ENCODE assay signal across 22 cellular contexts in genomic region chr19:13109361-13110098, GRCh38. TPM values are rescaled to one million over a fixed set of nuclear protein-coding genes. Genes with fewer than 3 reads are reported as not detected.
DNase-seq lines count a peak whose midpoint lies in the region; ATAC-seq, FAIRE-seq and TF ChIP-seq lines count a peak whose summit lies in the region.
"Had no signal": no experiment of that assay in that cellular context is flagged by ENCODE, and none has a peak within 500 bp of the region (broad histone marks: within the 10 kb centered on the region; RNA-seq: fewer than 3 reads in every experiment).

No MANE protein-coding gene starts in this region.

- no peaks in the 10 kb centered on the region for H4K20me1 ChIP-seq in GM12878 (ENCODE audit: control insufficient read depth, insufficient read depth)
- H4K20me1 ChIP-seq in osteoblast (ENCODE audit: insufficient read depth, low read length): no peaks in the 10 kb centered on the region

- H3K9me3 ChIP-seq in GM12878 (replicated peaks; ENCODE audit: control insufficient read depth, insufficient read depth, low read length) (no peaks in the 10 kb centered on the region), osteoblast (ENCODE audit: low read depth, low read length) (no peaks in the 10 kb centered on the region), gastrocnemius medialis (no peaks in the 10 kb centered on the region)
- H3K9me3 ChIP-seq: A549; BLaER1 treated with 17β-estradiol and CSF1 and Interleukin-3, amounts not matched to agents 10 nM and 100 nM; MG63 had no signal

- 97% methylated on average over 30 of the region's 30 CpGs for WGBS in GM12878 (ENCODE audit: insufficient coverage, insufficient replicate concordance, low lambda C conversion rate, missing lambda C conversion rate)

- SMC1A ChIA-PET in GM12878 (lab: Charles Lee; ENCODE audit: uncharacterized antibody, unreplicated experiment): no interaction called here

- CTCF ChIA-PET in GM12878 (lab: Yijun Ruan, JAX): no interaction called here

- H3K9ac ChIP-seq in GM12878 (ENCODE audit: control insufficient read depth, insufficient read depth, low read length): no peak overlapping the region

- in situ Hi-C loops in GM12878 (cut with MboI) (no loop called here), gastrocnemius medialis (cut with MboI; ENCODE audit: low sequenced_read_pairs in 4 of 4) (loop anchor here in 1 of 4 donors (25.0 kb wide), 1 partner anchor 153 kb away; no protein-coding TSS in a partner anchor)

- H3K4me2 ChIP-seq in GM12878 (ENCODE audit: control insufficient read depth, insufficient read depth) (no peak overlapping the region), osteoblast (ENCODE audit: insufficient read depth, low read length) (no peak overlapping the region)
- H3K4me2 ChIP-seq: A549, GM23338 had no signal

- no peak for TF ChIP-seq RAD21 in GM12878 (IDR thresholded peaks at IDR 0.05; ENCODE audit: insufficient read depth, low read depth, low read length)

- peaks cover 9% of the 10 kb centered on the region for H3K4me1 ChIP-seq in GM12878 (ENCODE audit: control insufficient read depth, insufficient read depth, low read length)
- no peaks in the 10 kb centered on the region for H3K4me1 ChIP-seq in osteoblast (ENCODE audit: insufficient read depth, low read length)
- no peaks in the 10 kb centered on the region for H3K4me1 ChIP-seq in gastrocnemius medialis
- H3K4me1 ChIP-seq: A549 had no signal

- ATAC-seq in GM12878 (no peak), gastrocnemius medialis (no peak)
- ATAC-seq: CD8-positive, alpha-beta T cell; GM23338; HCT116 had no signal

- no TSS peak for BruUV-seq in GM12878 (replicated peaks; lab: Mats Ljungman, UMichigan)

- H3K4me3 ChIP-seq in GM12878 (no peak overlapping the region), osteoblast (ENCODE audit: insufficient read depth, low read length) (no peak overlapping the region), gastrocnemius medialis (no peak overlapping the region)
- H3K4me3 ChIP-seq: A549; BLaER1 treated with 17β-estradiol and CSF1 and Interleukin-3, amounts not matched to agents 10 nM and 100 nM; GM23338; MG63 had no signal

- peaks cover 6 to 14% of the 10 kb centered on the region in 2 experiments; a peak in 3 of 4 replicates for H3K36me3 ChIP-seq in GM12878 (ENCODE audit: control insufficient read depth in 2 of 2, insufficient read depth in 2 of 2, low read length in 1 of 2)
- H3K36me3 ChIP-seq in osteoblast (ENCODE audit: insufficient read depth, low read length): peaks cover 26% of the 10 kb centered on the region
- H3K36me3 ChIP-seq in gastrocnemius medialis: peaks cover 0 to 49% of the 10 kb centered on the region in 2 donors

- H3K79me2 ChIP-seq in GM12878 (ENCODE audit: control insufficient read depth, insufficient read depth, low read length) (0 out of 2 replicates have a peak, but pooled peaks cover 1% of the 10 kb centered on the region), osteoblast (ENCODE audit: insufficient read depth, low read length) (no peaks in the 10 kb centered on the region)

- POLR2A ChIA-PET in GM12878 (lab: Charles Lee): interaction anchor here (0.6 kb wide), 1 partner anchor 178 kb away, joined by 3 read pairs; no protein-coding TSS in a partner anchor

- no peak for DNase-seq in GM12878 (ENCODE audit: low read depth, low spot score)
- peak; percentile 52 for DNase-seq in osteoblast (ENCODE audit: insufficient read length, low spot score, missing footprints)
- no peak for DNase-seq in NCI-H2107 (lab: John Stamatoyannopoulos, UW)
- no peak for DNase-seq in gastrocnemius medialis
- DNase-seq: Calu3; CD8-positive, alpha-beta T cell; Kasumi-1; MG63; NCI-H1048; NCI-H1436; NCI-H1930; NCI-H345; NCI-H524 treated with DMSO at 0.1 percent for 48 hours; RPMI8226; SIG-M5 had no signal

- TF ChIP-seq EP300 in GM12878 (IDR thresholded peaks at IDR 0.05; ENCODE audit: borderline replicate concordance in 1 of 2, control insufficient read depth in 1 of 2, low read depth in 2 of 2, low read length in 2 of 2): no peak

- H2AFZ ChIP-seq in GM12878 (ENCODE audit: control insufficient read depth, low read depth, low read length) (no peak overlapping the region), osteoblast (ENCODE audit: low read length) (no peak overlapping the region)
- H2AFZ ChIP-seq: GM23338 had no signal

- TF ChIP-seq CTCF in GM12878 (IDR thresholded peaks at IDR 0.05 in 2 of 3, conservative IDR thresholded peaks at IDR 0.05 in 1 of 3; ENCODE audit: control insufficient read depth in 2 of 3, extremely low read depth in 1 of 3, insufficient read depth in 1 of 3, low read depth in 3 of 3, low read length in 3 of 3) (no peak), osteoblast (IDR thresholded peaks at IDR 0.05; ENCODE audit: extremely low read depth, low read depth, low read length) (no peak), gastrocnemius medialis (IDR thresholded peaks at IDR 0.05 in 4 of 5, conservative IDR thresholded peaks at IDR 0.05 in 1 of 5) (no peak)

- TF ChIP-seq POLR2A in GM12878 (IDR thresholded peaks at IDR 0.05; ENCODE audit: low read depth, low read length) (0 out of 2 replicates have a peak, but pooled peaks have one; percentile 15), gastrocnemius medialis (IDR thresholded peaks at IDR 0.05) (no peak)

- H3K27ac ChIP-seq in GM12878 (ENCODE audit: control insufficient read depth, insufficient read depth) (no peak overlapping the region), osteoblast (ENCODE audit: low read depth, low read length) (no peak overlapping the region), gastrocnemius medialis (no peak overlapping the region)
- H3K27ac ChIP-seq: A549, HL-60 had no signal

- no peaks in the 10 kb centered on the region for H3K27me3 ChIP-seq in GM12878 (replicated peaks in 1 of 2; ENCODE audit: control insufficient read depth in 2 of 2, insufficient read depth in 2 of 2, low read length in 1 of 2)
- H3K27me3 ChIP-seq in osteoblast (ENCODE audit: insufficient read depth, low read length): no peaks in the 10 kb centered on the region
- H3K27me3 ChIP-seq in gastrocnemius medialis: no peaks in the 10 kb centered on the region
- H3K27me3 ChIP-seq: BLaER1 treated with 17β-estradiol and CSF1 and Interleukin-3, amounts not matched to agents 10 nM and 100 nM; MG63 had no signal

- RAD21 ChIA-PET in GM12878 (lab: Charles Lee; ENCODE audit: unreplicated experiment): no interaction called here

- intact Hi-C loops in GM12878 (cut with micrococcal nuclease; ENCODE audit: unreplicated experiment): no loop called here
- intact Hi-C loops in gastrocnemius medialis (cut with DNase I; ENCODE audit: low total_unique reads): loop anchor here (10.0 kb wide), 1 partner anchor 375 kb away; the partner anchor contains the start of genes GET3 and TRIR

- FAIRE-seq in GM12878 (lab: Jason Lieb, UNC): no peak
- FAIRE-seq: A549, GM12891 had no signal

RNA-seq across cellular contexts. Expression of gene LYL1, which starts 6.9 kb away (rescaled TPM):
- 13.0 and 16.6 TPM in 2 replicates for total RNA-seq in GM12878 (2013; cell fraction: nucleolus; rRNA removed)
- total RNA-seq in GM12878 (2014; rRNA removed) (29.3 and 34.8 TPM in 2 replicates), GM12878 (2014; rRNA removed; fragmentation: Illumina TruSeq; extraction: Trizol) (5.8 and 5.9 TPM in 2 replicates), GM12878 (2021) (27.4 and 30.0 TPM in 2 replicates), osteoblast (0.29 and 0.36 TPM in 2 replicates), gastrocnemius medialis (1 to 10 TPM; 2.6 to 5.0 (median 3.1) TPM)
- polyA plus RNA-seq in GM12878 (2011; ENCODE audit: low read depth): 0.52 TPM
- polyA plus RNA-seq in GM12878 (2011; rRNA removed) (0.56 and 0.62 TPM in 2 replicates), GM12878 (2014; fragmentation: Illumina TruSeq; extraction: Trizol) (1.3 and 2.4 TPM in 2 replicates), GM12878 (2014; fragmentation: Nextera tagmentation; extraction: Ambion mirVana) (under 1 TPM; 0.10 to 0.77 TPM), GM12878 (2014; rRNA removed) (25.1 and 30.8 TPM in 2 replicates), GM12878 (2016; fragmentation: Nextera tagmentation; extraction: Ambion mirVana) (1 to 10 TPM; 3.1 to 8.0 TPM)
- polyA plus RNA-seq in GM12878 (2011; cell fraction: cytosol; rRNA removed): 0.84 and 1.5 TPM in 2 replicates
- 1.7 and 2.5 TPM in 2 replicates for polyA plus RNA-seq in GM12878 (2011; cell fraction: nucleus; rRNA removed)
- 6.5 and 9.4 TPM in 2 replicates for polyA plus RNA-seq in GM12878 (2012)
- 0.59 and 1.1 TPM in 2 replicates for polyA minus RNA-seq in GM12878 (2011; rRNA and poly(A)+ RNA removed)
- polyA minus RNA-seq in GM12878 (2011; cell fraction: cytosol; rRNA and poly(A)+ RNA removed): 1.7 TPM in 1 of 2 replicates, not detected in the other
- 0.73 and 1.8 TPM in 2 replicates for polyA minus RNA-seq in GM12878 (2011; cell fraction: nucleus; rRNA and poly(A)+ RNA removed)
- total RNA-seq: Calu3, HT1080 had no signal

RNA-seq across cellular contexts. Expression of gene TRMT1, which starts 7.0 kb away (rescaled TPM):
- total RNA-seq in GM12878 (2013; cell fraction: nucleolus; rRNA removed): 57.7 and 66.1 TPM in 2 replicates
- total RNA-seq in GM12878 (2014; rRNA removed) (33.7 and 37.0 TPM in 2 replicates), GM12878 (2014; rRNA removed; fragmentation: Illumina TruSeq; extraction: Trizol) (16.1 and 18.8 TPM in 2 replicates), GM12878 (2021) (51.4 and 53.1 TPM in 2 replicates), osteoblast (18.6 and 29.7 TPM in 2 replicates), gastrocnemius medialis (10 to 100 TPM; 31.7 to 47.9 (median 45.0) TPM)
- polyA plus RNA-seq in GM12878 (2011; ENCODE audit: low read depth): 15.2 TPM
- polyA plus RNA-seq in GM12878 (2011; rRNA removed) (18.4 and 29.5 TPM in 2 replicates), GM12878 (2014; fragmentation: Illumina TruSeq; extraction: Trizol) (11.3 and 32.5 TPM in 2 replicates), GM12878 (2014; fragmentation: Nextera tagmentation; extraction: Ambion mirVana) (1 to 10 TPM; 3.4 to 4.5 TPM), GM12878 (2014; rRNA removed) (64.7 and 68.8 TPM in 2 replicates), GM12878 (2016; fragmentation: Nextera tagmentation; extraction: Ambion mirVana) (10 to 100 TPM; 52.6 to 56.3 TPM)
- 43.7 and 65.4 TPM in 2 replicates for polyA plus RNA-seq in GM12878 (2011; cell fraction: cytosol; rRNA removed)
- polyA plus RNA-seq in GM12878 (2011; cell fraction: nucleus; rRNA removed): 346 and 425 TPM in 2 replicates
- polyA plus RNA-seq in GM12878 (2012): 31.0 and 36.9 TPM in 2 replicates
- 17.3 and 34.2 TPM in 2 replicates for polyA minus RNA-seq in GM12878 (2011; rRNA and poly(A)+ RNA removed)
- polyA minus RNA-seq in GM12878 (2011; cell fraction: cytosol; rRNA and poly(A)+ RNA removed): 17.8 and 33.2 TPM in 2 replicates
- polyA minus RNA-seq in GM12878 (2011; cell fraction: nucleus; rRNA and poly(A)+ RNA removed): 36.4 and 46.4 TPM in 2 replicates

RNA-seq across cellular contexts. Expression of gene NACC1, which starts 8.5 kb away (rescaled TPM):
- total RNA-seq in GM12878 (2013; cell fraction: nucleolus; rRNA removed): 33.8 and 36.7 TPM in 2 replicates
- 53.0 and 68.5 TPM in 2 replicates for total RNA-seq in GM12878 (2014; rRNA removed)
- 16.2 and 19.6 TPM in 2 replicates for total RNA-seq in GM12878 (2014; rRNA removed; fragmentation: Illumina TruSeq; extraction: Trizol)
- total RNA-seq in GM12878 (2021): 116 and 120 TPM in 2 replicates
- polyA plus RNA-seq in GM12878 (2011; ENCODE audit: low read depth): 14.2 TPM
- 9.4 and 32.3 TPM in 2 replicates for polyA plus RNA-seq in GM12878 (2011; rRNA removed)
- polyA plus RNA-seq in GM12878 (2011; cell fraction: cytosol; rRNA removed): 75.3 and 119 TPM in 2 replicates
- polyA plus RNA-seq in GM12878 (2011; cell fraction: nucleus; rRNA removed): 75.5 and 139 TPM in 2 replicates
- 32.6 and 35.0 TPM in 2 replicates for polyA plus RNA-seq in GM12878 (2012)
- polyA plus RNA-seq in GM12878 (2014; fragmentation: Illumina TruSeq; extraction: Trizol): 6.1 and 18.8 TPM in 2 replicates
- under 1 TPM; 0.18 to 0.27 TPM for polyA plus RNA-seq in GM12878 (2014; fragmentation: Nextera tagmentation; extraction: Ambion mirVana)
- 86.1 and 89.6 TPM in 2 replicates for polyA plus RNA-seq in GM12878 (2014; rRNA removed)
- polyA plus RNA-seq in GM12878 (2016; fragmentation: Nextera tagmentation; extraction: Ambion mirVana): 1 to 10 TPM; 2.0 to 3.0 TPM
- polyA minus RNA-seq in GM12878 (2011; rRNA and poly(A)+ RNA removed): 74.5 and 114 TPM in 2 replicates
- 50.9 and 52.6 TPM in 2 replicates for polyA minus RNA-seq in GM12878 (2011; cell fraction: cytosol; rRNA and poly(A)+ RNA removed)
- polyA minus RNA-seq in GM12878 (2011; cell fraction: nucleus; rRNA and poly(A)+ RNA removed): 12.9 and 21.6 TPM in 2 replicates
- total RNA-seq in osteoblast: 53.9 and 62.5 TPM in 2 replicates
- 10 to 100 TPM; 36.3 to 81.3 (median 49.4) TPM for total RNA-seq in gastrocnemius medialis

RNA-seq across cellular contexts. Expression of gene STX10, which starts 40.6 kb away (rescaled TPM):
- total RNA-seq in GM12878 (2013; cell fraction: nucleolus; rRNA removed): 13.8 and 18.2 TPM in 2 replicates
- total RNA-seq in GM12878 (2014; rRNA removed) (56.2 and 59.0 TPM in 2 replicates), GM12878 (2014; rRNA removed; fragmentation: Illumina TruSeq; extraction: Trizol) (36.3 and 38.4 TPM in 2 replicates), GM12878 (2021) (57.0 and 59.2 TPM in 2 replicates), osteoblast (78.4 and 81.1 TPM in 2 replicates), gastrocnemius medialis (10 to 100 TPM; 16.5 to 40.7 (median 33.4) TPM)
- 20.8 TPM for polyA plus RNA-seq in GM12878 (2011; ENCODE audit: low read depth)
- polyA plus RNA-seq in GM12878 (2011; rRNA removed) (32.1 and 47.5 TPM in 2 replicates), GM12878 (2014; fragmentation: Illumina TruSeq; extraction: Trizol) (7.4 and 33.7 TPM in 2 replicates), GM12878 (2014; fragmentation: Nextera tagmentation; extraction: Ambion mirVana) (1 to 10 TPM in 1 of 2 experiments, under 1 TPM in 1; 0.56 to 3.7 TPM), GM12878 (2014; rRNA removed) (76.1 and 78.9 TPM in 2 replicates), GM12878 (2016; fragmentation: Nextera tagmentation; extraction: Ambion mirVana) (10 to 100 TPM; 47.7 to 50.4 TPM)
- polyA plus RNA-seq in GM12878 (2011; cell fraction: cytosol; rRNA removed): 62.2 and 75.9 TPM in 2 replicates
- polyA plus RNA-seq in GM12878 (2011; cell fraction: nucleus; rRNA removed): 132 and 139 TPM in 2 replicates
- polyA plus RNA-seq in GM12878 (2012): 38.6 and 38.9 TPM in 2 replicates
- polyA minus RNA-seq in GM12878 (2011; rRNA and poly(A)+ RNA removed): 21.1 and 22.4 TPM in 2 replicates
- 15.5 and 18.8 TPM in 2 replicates for polyA minus RNA-seq in GM12878 (2011; cell fraction: cytosol; rRNA and poly(A)+ RNA removed)
- polyA minus RNA-seq in GM12878 (2011; cell fraction: nucleus; rRNA and poly(A)+ RNA removed): 8.9 TPM in 2 replicates

RNA-seq across cellular contexts. Expression of gene IER2, which starts 40.7 kb away (rescaled TPM):
- 41.4 and 51.6 TPM in 2 replicates for total RNA-seq in GM12878 (2013; cell fraction: nucleolus; rRNA removed)
- 26.0 and 31.9 TPM in 2 replicates for total RNA-seq in GM12878 (2014; rRNA removed)
- total RNA-seq in GM12878 (2014; rRNA removed; fragmentation: Illumina TruSeq; extraction: Trizol): 9.1 and 9.5 TPM in 2 replicates
- total RNA-seq in GM12878 (2021): 94.5 and 97.2 TPM in 2 replicates
- 9.8 TPM for polyA plus RNA-seq in GM12878 (2011; ENCODE audit: low read depth)
- polyA plus RNA-seq in GM12878 (2011; rRNA removed): 11.2 and 17.9 TPM in 2 replicates
- polyA plus RNA-seq in GM12878 (2011; cell fraction: cytosol; rRNA removed): 36.0 and 41.6 TPM in 2 replicates
- polyA plus RNA-seq in GM12878 (2011; cell fraction: nucleus; rRNA removed): 127 and 170 TPM in 2 replicates
- 54.9 and 64.6 TPM in 2 replicates for polyA plus RNA-seq in GM12878 (2012)
- polyA plus RNA-seq in GM12878 (2014; fragmentation: Illumina TruSeq; extraction: Trizol): 7.7 and 13.2 TPM in 2 replicates
- polyA plus RNA-seq in GM12878 (2014; fragmentation: Nextera tagmentation; extraction: Ambion mirVana): 1 to 10 TPM; 2.8 to 9.3 TPM
- polyA plus RNA-seq in GM12878 (2014; rRNA removed): 56.0 and 65.3 TPM in 2 replicates
- polyA plus RNA-seq in GM12878 (2016; fragmentation: Nextera tagmentation; extraction: Ambion mirVana): 10 to 100 TPM; 75.6 to 81.7 TPM
- 5.2 and 11.3 TPM in 2 replicates for polyA minus RNA-seq in GM12878 (2011; rRNA and poly(A)+ RNA removed)
- polyA minus RNA-seq in GM12878 (2011; cell fraction: cytosol; rRNA and poly(A)+ RNA removed): 12.3 and 14.0 TPM in 2 replicates
- polyA minus RNA-seq in GM12878 (2011; cell fraction: nucleus; rRNA and poly(A)+ RNA removed): 35.5 and 63.1 TPM in 2 replicates
- total RNA-seq in osteoblast: 14.8 and 15.9 TPM in 2 replicates
- total RNA-seq in gastrocnemius medialis: 10 to 100 TPM; 15.4 to 19.1 (median 16.7) TPM
